Comparison of ENCODE assay signal across 22 cellular contexts in genomic region chr11:121154473-121154872, GRCh38.
"Had no signal": no experiment of that assay in that cellular context is flagged by ENCODE, and none has a peak within 500 bp of the region (broad histone marks: within the 10 kb centered on the region; RNA-seq: fewer than 3 reads in every experiment).

No MANE protein-coding gene starts in this region.

- H3K27me3 ChIP-seq: MG63, SJSA1 had no signal

- H3K4me1 ChIP-seq: SJSA1 had no signal

- H3K4me3 Mint-ChIP-seq: T-helper 17 cell had no signal

- ATAC-seq: HepG2, T-helper 17 cell had no signal

- H3K36me3 ChIP-seq: MG63, SJSA1 had no signal

- DNase-seq: IMR-90, Karpas-422, KG1, MG63, NCI-H1092, NCI-H1436 treated with DMSO at 0.1 percent for 48 hours, NCI-H1694, NCI-H187 treated with DMSO at 0.1 percent for 48 hours, NCI-H2029 treated with DMSO at 0.1 percent for 48 hours, NCI-H2171, NCI-H226, NCI-H524, NCI-H526 treated with DMSO at 0.1 percent for 48 hours, NCI-H774, Right ventricle myocardium superior, RPMI8226, SIG-M5, T-helper 1 cell, T-helper 17 cell had no signal

- H3K4me3 ChIP-seq: MG63, SJSA1, SK-N-MC had no signal

- H3K4me1 Mint-ChIP-seq: T-helper 17 cell had no signal

- H3K27ac ChIP-seq: SJSA1, SK-N-MC had no signal

- H3K27ac Mint-ChIP-seq: T-helper 17 cell had no signal

- H3K9me3 ChIP-seq: MG63, SJSA1 had no signal
